ENCODE assay signal across 10 cellular contexts in the genomic region with DNA sequence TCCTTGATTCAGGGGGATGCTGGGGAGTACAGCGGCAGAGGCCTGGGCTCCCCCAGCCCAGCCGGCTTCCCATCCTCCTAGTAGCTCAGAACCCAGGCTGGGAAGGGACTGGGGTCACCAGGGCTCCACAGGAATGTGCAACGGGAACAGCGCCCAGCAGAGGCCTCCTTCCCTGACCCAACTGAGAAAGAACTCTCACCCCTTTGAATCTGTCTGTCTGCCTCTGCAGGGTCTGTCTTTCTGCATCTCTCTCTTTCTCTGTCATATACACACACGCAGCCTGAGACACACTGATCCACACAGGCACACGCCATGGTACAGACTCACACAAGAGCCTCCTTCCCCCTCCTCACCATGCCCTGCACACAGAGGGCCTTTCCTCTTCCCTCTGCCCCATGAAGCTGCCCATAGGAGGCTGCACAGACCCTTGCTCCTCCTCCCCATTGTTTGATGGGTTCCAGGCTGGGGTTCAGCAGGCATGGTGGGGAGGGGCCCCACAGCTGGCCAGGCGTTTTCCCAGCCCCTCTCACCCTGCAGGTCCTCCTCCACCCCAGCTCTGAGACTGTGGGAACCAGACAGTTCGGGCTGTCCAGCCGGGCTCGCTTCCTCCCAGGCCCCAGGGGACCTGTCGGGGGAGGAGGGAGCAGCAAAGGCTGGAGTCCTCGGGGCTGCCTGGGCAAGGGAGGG. TPM values are rescaled to one million over a fixed set of nuclear protein-coding genes. Genes with fewer than 3 reads are reported as not detected.
DNase-seq lines count a peak whose midpoint lies in the region; ATAC-seq and TF ChIP-seq lines count a peak whose summit lies in the region.
"Had no signal": no experiment of that assay in that cellular context is flagged by ENCODE, and none has a peak within 500 bp of the region (broad histone marks: within the 10 kb centered on the region; RNA-seq: fewer than 3 reads in every experiment).

No MANE protein-coding gene starts in this region.

- no peaks in the 10 kb centered on the region for H3K9me3 Mint-ChIP-seq in activated CD4-positive, alpha-beta memory T cell treated with anti-CD3 and anti-CD28 coated beads, Interleukin-2, amount 10 ng/mL, durations not matched to agents 7 days and 5 days
- no peaks in the 10 kb centered on the region for H3K9me3 Mint-ChIP-seq in naive thymus-derived CD8-positive, alpha-beta T cell

- no peak overlapping the region for H3K27ac Mint-ChIP-seq in activated CD4-positive, alpha-beta memory T cell treated with anti-CD3 and anti-CD28 coated beads, Interleukin-2, amount 10 ng/mL, durations not matched to agents 7 days and 5 days
- H3K27ac Mint-ChIP-seq in naive thymus-derived CD8-positive, alpha-beta T cell, result no peak overlapping the region

- no peaks in the 10 kb centered on the region for H3K4me1 ChIP-seq in colonic mucosa

- intact Hi-C loops in dorsolateral prefrontal cortex (cut with DNase I), result no loop called here
- intact Hi-C loops in colonic mucosa (cut with DNase I), result no loop called here

- no peaks in the 10 kb centered on the region for H3K36me3 ChIP-seq in colonic mucosa

- peak; percentile 41 for ATAC-seq in left lobe of liver
- no peak for ATAC-seq in naive thymus-derived CD8-positive, alpha-beta T cell
- ATAC-seq: K562 had no signal

- H3K27me3 Mint-ChIP-seq in activated CD4-positive, alpha-beta memory T cell treated with anti-CD3 and anti-CD28 coated beads, Interleukin-2, amount 10 ng/mL, durations not matched to agents 7 days and 5 days, result peaks cover 3% of the 10 kb centered on the region
- H3K27me3 Mint-ChIP-seq in naive thymus-derived CD8-positive, alpha-beta T cell, result peaks cover 0 to 2% (median 0%) of the 10 kb centered on the region in 5 donors

- H3K36me3 Mint-ChIP-seq in activated CD4-positive, alpha-beta memory T cell treated with anti-CD3 and anti-CD28 coated beads, Interleukin-2, amount 10 ng/mL, durations not matched to agents 7 days and 5 days (ENCODE audit: low read depth), result no peaks in the 10 kb centered on the region
- no peaks in the 10 kb centered on the region for H3K36me3 Mint-ChIP-seq in naive thymus-derived CD8-positive, alpha-beta T cell

- POLR2A ChIA-PET in activated CD4-positive, alpha-beta memory T cell treated with anti-CD3 and anti-CD28 coated beads, Interleukin-2, amount 10 ng/mL, durations not matched to agents 7 days and 5 days (lab: Charles Lee), result no interaction called here
- POLR2A ChIA-PET in naive thymus-derived CD8-positive, alpha-beta T cell (lab: Charles Lee), result no interaction called here

- CTCF ChIA-PET in activated CD4-positive, alpha-beta memory T cell treated with anti-CD3 and anti-CD28 coated beads, Interleukin-2, amount 10 ng/mL, durations not matched to agents 7 days and 5 days (lab: Charles Lee), result interaction anchor here (0.9 kb wide), 1 partner anchor 10 kb away, joined by 3 read pairs; no protein-coding TSS in a partner anchor

- H3K4me3 ChIP-seq in dorsolateral prefrontal cortex, result peak overlapping the region in 9 of 59 donors; percentile 25 to 52 (median 43)
- H3K4me3 ChIP-seq in colonic mucosa, result no peak overlapping the region
- H3K4me3 ChIP-seq: K562 had no signal

- H3K9me3 ChIP-seq in colonic mucosa, result no peaks in the 10 kb centered on the region

- no peak overlapping the region for H3K4me3 Mint-ChIP-seq in activated CD4-positive, alpha-beta memory T cell treated with anti-CD3 and anti-CD28 coated beads, Interleukin-2, amount 10 ng/mL, durations not matched to agents 7 days and 5 days
- no peak overlapping the region for H3K4me3 Mint-ChIP-seq in naive thymus-derived CD8-positive, alpha-beta T cell

- peak; percentile 36 for DNase-seq in HT1080 (ENCODE audit: low read depth)
- DNase-seq in dorsolateral prefrontal cortex, result no peak
- no peak for DNase-seq in left lobe of liver (ENCODE audit: low spot score)
- DNase-seq in substantia nigra (lab: John Stamatoyannopoulos, UW), result peak in 2 of 49 donors; percentile 3 to 17
- DNase-seq in activated CD4-positive, alpha-beta memory T cell treated with anti-CD3 and anti-CD28 coated beads, Interleukin-2, amount 10 ng/mL, durations not matched to agents 7 days and 5 days, result no peak
- DNase-seq in colonic mucosa, result no peak
- no peak for DNase-seq in naive thymus-derived CD8-positive, alpha-beta T cell
- no peak for DNase-seq in LoVo (ENCODE audit: low spot score)
- DNase-seq: NK-92 treated with Interleukin-12 subunit alpha and Interleukin-12 subunit beta, amount 100 ng/mL, for 24 hours had no signal

- no peaks in the 10 kb centered on the region for H3K27me3 ChIP-seq in dorsolateral prefrontal cortex
- H3K27me3 ChIP-seq in colonic mucosa, result no peaks in the 10 kb centered on the region

- H3K4me1 Mint-ChIP-seq in activated CD4-positive, alpha-beta memory T cell treated with anti-CD3 and anti-CD28 coated beads, Interleukin-2, amount 10 ng/mL, durations not matched to agents 7 days and 5 days, result peaks cover 4% of the 10 kb centered on the region
- no peaks in the 10 kb centered on the region for H3K4me1 Mint-ChIP-seq in naive thymus-derived CD8-positive, alpha-beta T cell

- H3K9ac ChIP-seq in colonic mucosa (ENCODE audit: low read depth in 2 of 2, low read length in 2 of 2), result no peak overlapping the region

- peak overlapping the region in 34 of 59 donors; percentile 11 to 77 (median 53) for H3K27ac ChIP-seq in dorsolateral prefrontal cortex
- H3K27ac ChIP-seq in substantia nigra (ENCODE audit: low read depth, low read length, poor library complexity, severe bottlenecking), result peak overlapping the region; percentile 38
- no peak overlapping the region for H3K27ac ChIP-seq in colonic mucosa

- TF ChIP-seq CTCF in dorsolateral prefrontal cortex (IDR thresholded peaks at IDR 0.05 in 54 of 56, conservative IDR thresholded peaks at IDR 0.05 in 2 of 56; ENCODE audit: low read depth in 1 of 56, partially characterized antibody in 56 of 56) (no peak), colonic mucosa (IDR thresholded peaks at IDR 0.05) (no peak)

RNA-seq across cellular contexts. Expression of a gene that starts 2.8 kb away (rescaled TPM):
- total RNA-seq in HT1080 (2014; rRNA removed; shearing (Covaris generic)), result 0.17 and 0.35 TPM in 2 replicates
- polyA plus RNA-seq in HT1080 (2015; cell fraction: cytosol; rRNA removed), result 0.15 and 0.73 TPM in 2 replicates
- 0.25 and 0.51 TPM in 2 replicates for polyA plus RNA-seq in HT1080 (2015; cell fraction: nucleus; rRNA removed)
- total RNA-seq in dorsolateral prefrontal cortex (1 to 10 TPM in 59 of 120 experiments, under 1 TPM in 50, not detected in 11; 0.29 to 3.8 (median 1.0) TPM), left lobe of liver (not detected), colonic mucosa (under 1 TPM; 0.20 to 0.48 TPM)
- not detected for total RNA-seq in activated CD4-positive, alpha-beta memory T cell treated with anti-CD3 and anti-CD28 coated beads, Interleukin-2, amount 10 ng/mL, durations not matched to agents 7 days and 5 days
- not detected for total RNA-seq in naive thymus-derived CD8-positive, alpha-beta T cell
- not detected for polyA plus RNA-seq in naive thymus-derived CD8-positive, alpha-beta T cell
- total RNA-seq: K562 had no signal
- polyA plus RNA-seq: K562 had no signal

RNA-seq across cellular contexts. Expression of a gene that starts 23.5 kb away (rescaled TPM):
- total RNA-seq in HT1080 (2014; rRNA removed; shearing (Covaris generic)), result 0.70 and 1.0 TPM in 2 replicates
- polyA plus RNA-seq in HT1080 (2015; cell fraction: cytosol; rRNA removed), result 0.61 and 1.3 TPM in 2 replicates
- polyA plus RNA-seq in HT1080 (2015; cell fraction: nucleus; rRNA removed), result 1.4 and 1.9 TPM in 2 replicates
- total RNA-seq in dorsolateral prefrontal cortex (1 to 10 TPM in 27 of 120 experiments, under 1 TPM in 76, not detected in 17; 0.16 to 4.8 (median 0.64) TPM), left lobe of liver (not detected), colonic mucosa (under 1 TPM; 0.11 to 0.20 TPM)
- total RNA-seq in activated CD4-positive, alpha-beta memory T cell treated with anti-CD3 and anti-CD28 coated beads, Interleukin-2, amount 10 ng/mL, durations not matched to agents 7 days and 5 days, result under 1 TPM; 0.33 to 0.45 TPM
- not detected for total RNA-seq in naive thymus-derived CD8-positive, alpha-beta T cell
- polyA plus RNA-seq in naive thymus-derived CD8-positive, alpha-beta T cell, result not detected

RNA-seq across cellular contexts. Expression of a gene that starts 27.7 kb away (rescaled TPM):
- 0.30 TPM in 1 of 2 replicates, not detected in the other for total RNA-seq in HT1080 (2014; rRNA removed; shearing (Covaris generic))
- 0.30 TPM in 1 of 2 replicates, not detected in the other for polyA plus RNA-seq in HT1080 (2015; cell fraction: cytosol; rRNA removed)
- 0.29 TPM in 1 of 2 replicates, not detected in the other for polyA plus RNA-seq in HT1080 (2015; cell fraction: nucleus; rRNA removed)
- total RNA-seq in dorsolateral prefrontal cortex (10 to 100 TPM in 24 of 120 experiments, 1 to 10 TPM in 96; 4.0 to 19.1 (median 8.0) TPM), left lobe of liver (0.38 TPM), colonic mucosa (under 1 TPM; 0.59 to 0.74 TPM)
- not detected for total RNA-seq in activated CD4-positive, alpha-beta memory T cell treated with anti-CD3 and anti-CD28 coated beads, Interleukin-2, amount 10 ng/mL, durations not matched to agents 7 days and 5 days
- not detected for total RNA-seq in naive thymus-derived CD8-positive, alpha-beta T cell
- polyA plus RNA-seq in naive thymus-derived CD8-positive, alpha-beta T cell, result not detected
- total RNA-seq: K562 had no signal

RNA-seq across cellular contexts. Expression of a gene that starts 27.8 kb away (rescaled TPM):
- not detected in 2 replicates for total RNA-seq in HT1080 (2014; rRNA removed; shearing (Covaris generic))
- polyA plus RNA-seq in HT1080 (2015; cell fraction: cytosol; rRNA removed), result 0.06 TPM in 1 of 2 replicates, not detected in the other
- polyA plus RNA-seq in HT1080 (2015; cell fraction: nucleus; rRNA removed), result 0.17 TPM in 1 of 2 replicates, not detected in the other
- total RNA-seq in dorsolateral prefrontal cortex (10 to 100 TPM in 3 of 120 experiments, 1 to 10 TPM in 117; 2.6 to 11.1 (median 5.7) TPM), left lobe of liver (not detected), colonic mucosa (not detected)
- not detected for total RNA-seq in activated CD4-positive, alpha-beta memory T cell treated with anti-CD3 and anti-CD28 coated beads, Interleukin-2, amount 10 ng/mL, durations not matched to agents 7 days and 5 days
- not detected for total RNA-seq in naive thymus-derived CD8-positive, alpha-beta T cell
- polyA plus RNA-seq in naive thymus-derived CD8-positive, alpha-beta T cell, result not detected
- total RNA-seq: K562 had no signal
